In the genomic region with DNA sequence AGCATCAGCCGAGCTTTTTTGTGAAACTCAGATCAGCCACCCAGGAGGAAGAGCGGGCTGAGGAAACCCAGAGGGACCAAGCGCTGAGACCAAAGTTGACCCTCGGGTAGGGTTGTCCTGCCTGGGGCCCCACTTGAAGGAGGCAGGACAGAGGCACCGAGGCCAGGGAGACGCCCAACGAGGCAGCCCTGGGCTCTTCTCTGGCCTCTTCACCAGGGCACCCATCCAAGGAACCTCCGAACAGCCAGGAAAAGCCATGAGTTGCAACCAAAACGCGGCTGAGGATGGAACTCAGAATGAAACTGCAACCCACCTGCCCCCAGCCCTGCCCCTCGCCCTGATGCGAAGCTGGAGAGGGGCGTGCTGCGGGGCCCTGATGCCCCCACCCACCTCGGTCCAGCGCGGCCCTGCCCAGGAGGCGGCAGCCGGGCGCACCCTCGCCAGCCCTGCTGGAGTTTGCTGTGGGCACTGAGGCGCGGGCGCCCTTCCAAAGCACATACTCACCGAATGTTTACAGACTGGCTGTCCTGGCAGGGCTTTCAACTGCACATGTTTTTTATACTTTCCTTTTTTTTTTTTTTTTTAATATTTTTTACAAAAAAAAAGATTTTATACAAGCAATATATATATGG, we compare ENCODE assay signal across 1 cellular context.
TF ChIP-seq lines count a peak whose summit lies in the region.

No MANE protein-coding gene starts in this region.

TF ChIP-seq in HepG2, 621 proteins besides CTCF, POLR2A, EP300 and RAD21:
- TF ChIP-seq ZNF800 (CRISPR knock-in tag; IDR thresholded peaks at IDR 0.05) (no peak), CCDC6 (CRISPR knock-in tag; IDR thresholded peaks at IDR 0.05) (no peak), PHF21A (CRISPR knock-in tag; IDR thresholded peaks at IDR 0.05) (no peak), HDAC2 (CRISPR knock-in tag; IDR thresholded peaks at IDR 0.05) (no peak), ZNF44 (CRISPR knock-in tag; IDR thresholded peaks at IDR 0.05) (no peak), RBM22 (optimal IDR thresholded peaks at IDR 0.05; ENCODE audit: low read length) (no peak), KLF13 (CRISPR knock-in tag; IDR thresholded peaks at IDR 0.05) (no peak)
- TF ChIP-seq, protein P1, sequence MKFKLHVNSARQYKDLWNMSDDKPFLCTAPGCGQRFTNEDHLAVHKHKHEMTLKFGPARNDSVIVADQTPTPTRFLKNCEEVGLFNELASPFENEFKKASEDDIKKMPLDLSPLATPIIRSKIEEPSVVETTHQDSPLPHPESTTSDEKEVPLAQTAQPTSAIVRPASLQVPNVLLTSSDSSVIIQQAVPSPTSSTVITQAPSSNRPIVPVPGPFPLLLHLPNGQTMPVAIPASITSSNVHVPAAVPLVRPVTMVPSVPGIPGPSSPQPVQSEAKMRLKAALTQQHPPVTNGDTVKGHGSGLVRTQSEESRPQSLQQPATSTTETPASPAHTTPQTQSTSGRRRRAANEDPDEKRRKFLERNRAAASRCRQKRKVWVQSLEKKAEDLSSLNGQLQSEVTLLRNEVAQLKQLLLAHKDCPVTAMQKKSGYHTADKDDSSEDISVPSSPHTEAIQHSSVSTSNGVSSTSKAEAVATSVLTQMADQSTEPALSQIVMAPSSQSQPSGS (CRISPR knock-in tag; IDR thresholded peaks at IDR 0.05), result no peak
- TF ChIP-seq, protein P2, sequence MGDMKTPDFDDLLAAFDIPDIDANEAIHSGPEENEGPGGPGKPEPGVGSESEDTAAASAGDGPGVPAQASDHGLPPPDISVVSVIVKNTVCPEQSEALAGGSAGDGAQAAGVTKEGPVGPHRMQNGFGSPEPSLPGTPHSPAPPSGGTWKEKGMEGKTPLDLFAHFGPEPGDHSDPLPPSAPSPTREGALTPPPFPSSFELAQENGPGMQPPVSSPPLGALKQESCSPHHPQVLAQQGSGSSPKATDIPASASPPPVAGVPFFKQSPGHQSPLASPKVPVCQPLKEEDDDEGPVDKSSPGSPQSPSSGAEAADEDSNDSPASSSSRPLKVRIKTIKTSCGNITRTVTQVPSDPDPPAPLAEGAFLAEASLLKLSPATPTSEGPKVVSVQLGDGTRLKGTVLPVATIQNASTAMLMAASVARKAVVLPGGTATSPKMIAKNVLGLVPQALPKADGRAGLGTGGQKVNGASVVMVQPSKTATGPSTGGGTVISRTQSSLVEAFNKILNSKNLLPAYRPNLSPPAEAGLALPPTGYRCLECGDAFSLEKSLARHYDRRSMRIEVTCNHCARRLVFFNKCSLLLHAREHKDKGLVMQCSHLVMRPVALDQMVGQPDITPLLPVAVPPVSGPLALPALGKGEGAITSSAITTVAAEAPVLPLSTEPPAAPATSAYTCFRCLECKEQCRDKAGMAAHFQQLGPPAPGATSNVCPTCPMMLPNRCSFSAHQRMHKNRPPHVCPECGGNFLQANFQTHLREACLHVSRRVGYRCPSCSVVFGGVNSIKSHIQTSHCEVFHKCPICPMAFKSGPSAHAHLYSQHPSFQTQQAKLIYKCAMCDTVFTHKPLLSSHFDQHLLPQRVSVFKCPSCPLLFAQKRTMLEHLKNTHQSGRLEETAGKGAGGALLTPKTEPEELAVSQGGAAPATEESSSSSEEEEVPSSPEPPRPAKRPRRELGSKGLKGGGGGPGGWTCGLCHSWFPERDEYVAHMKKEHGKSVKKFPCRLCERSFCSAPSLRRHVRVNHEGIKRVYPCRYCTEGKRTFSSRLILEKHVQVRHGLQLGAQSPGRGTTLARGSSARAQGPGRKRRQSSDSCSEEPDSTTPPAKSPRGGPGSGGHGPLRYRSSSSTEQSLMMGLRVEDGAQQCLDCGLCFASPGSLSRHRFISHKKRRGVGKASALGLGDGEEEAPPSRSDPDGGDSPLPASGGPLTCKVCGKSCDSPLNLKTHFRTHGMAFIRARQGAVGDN (CRISPR knock-in tag; IDR thresholded peaks at IDR 0.05), result no peak
